ENCODE assay signal across 21 cellular contexts in the genomic region with DNA sequence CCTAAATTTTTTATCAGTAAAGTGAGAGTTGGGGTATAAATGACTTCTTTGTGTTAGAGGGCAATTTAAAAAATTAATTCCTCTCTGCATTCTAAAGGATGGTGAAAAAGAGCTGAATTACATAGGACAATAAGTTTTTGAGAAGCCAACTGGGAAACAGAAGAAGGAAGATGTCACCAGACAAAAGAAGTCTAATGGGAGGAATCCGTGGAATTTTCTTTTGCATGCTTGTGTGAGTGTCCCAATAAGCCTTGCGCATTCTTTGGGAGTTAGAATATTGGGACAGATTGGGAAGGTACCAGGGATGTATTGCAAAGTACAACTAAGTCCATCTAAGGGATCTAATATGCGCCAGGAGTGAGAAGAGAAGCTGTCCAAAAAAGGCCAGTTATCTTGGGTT.
"Had no signal": no experiment of that assay in that cellular context is flagged by ENCODE, and none has a peak within 500 bp of the region (broad histone marks: within the 10 kb centered on the region; RNA-seq: fewer than 3 reads in every experiment).

No MANE protein-coding gene starts in this region.

- H3K36me3 ChIP-seq: colonic mucosa, heart right ventricle, sigmoid colon, stomach, thoracic aorta, transverse colon had no signal

- H3K27ac Mint-ChIP-seq: endodermal cell; naive thymus-derived CD4-positive, alpha-beta T cell; nephron progenitor cell had no signal

- H3K27ac ChIP-seq: colonic mucosa, heart right ventricle, sigmoid colon, stomach, thoracic aorta, transverse colon had no signal

- H3K4me3 ChIP-seq: colonic mucosa, heart right ventricle, lung, sigmoid colon, stomach, thoracic aorta, transverse colon had no signal

- H3K27me3 ChIP-seq: colonic mucosa, heart right ventricle, sigmoid colon, stomach, transverse colon had no signal

- H3K4me1 ChIP-seq: colonic mucosa, heart right ventricle, sigmoid colon, stomach, transverse colon had no signal

- ATAC-seq: heart right ventricle; left colon; left ventricle myocardium superior; naive thymus-derived CD4-positive, alpha-beta T cell had no signal

- H3K9me3 ChIP-seq: colonic mucosa, sigmoid colon, stomach, thoracic aorta, transverse colon had no signal

- H3K9me3 Mint-ChIP-seq: endodermal cell had no signal

- H3K4me1 Mint-ChIP-seq: endodermal cell; naive thymus-derived CD4-positive, alpha-beta T cell; nephron progenitor cell had no signal

- DNase-seq: colonic mucosa; dermis blood vessel endothelial cell; endodermal cell; erythroblast; heart right ventricle; hypothalamus; left colon; left ventricle myocardium superior; mesenchymal stem cell; naive thymus-derived CD4-positive, alpha-beta T cell; nephron progenitor cell; posterior cingulate gyrus; sigmoid colon; small intestine; stimulated activated CD4-positive, alpha-beta T cell treated with anti-CD3 and anti-CD28 coated beads, Interleukin-12 subunit alpha, Interleukin-12 subunit beta, amount 100 ng/mL, for 4 hours; stimulated activated naive CD4-positive, alpha-beta T cell; stomach; substantia nigra; transverse colon had no signal

- H3K4me3 Mint-ChIP-seq: endodermal cell; naive thymus-derived CD4-positive, alpha-beta T cell; nephron progenitor cell had no signal
